ENCODE assay signal across 21 cellular contexts in genomic region chr11:62120466-62120865, GRCh38.
"Had no signal": no experiment of that assay in that cellular context is flagged by ENCODE, and none has a peak within 500 bp of the region (broad histone marks: within the 10 kb centered on the region; RNA-seq: fewer than 3 reads in every experiment).

No MANE protein-coding gene starts in this region.

- DNase-seq: Kasumi-1, MM.1S, NCI-H1092 treated with DMSO at 0.1 percent for 48 hours, NCI-H1436, NCI-H187, NCI-H2029, NCI-H2081 treated with DMSO at 0.1 percent for 48 hours, NCI-H2171, NCI-H226, NCI-H446, NCI-H510A, NCI-H524 treated with DMSO at 0.1 percent for 48 hours, NCI-H69, NCI-H774, Right ventricle myocardium superior, RPMI8226 had no signal

- ATAC-seq: K562, SK-N-SH treated with all-trans-retinoic acid at 6 μM for 48 hours had no signal

- H3K4me3 Mint-ChIP-seq: IgD-negative memory B cell had no signal

- H3K27me3 Mint-ChIP-seq: IgD-negative memory B cell had no signal

- H3K27ac ChIP-seq: HL-60, KMS-11 had no signal

- H3K36me3 Mint-ChIP-seq: IgD-negative memory B cell had no signal

- H3K4me3 ChIP-seq: K562 had no signal
